18 cellular contexts compared by ENCODE assay signal in genomic region chr1:229097356-229097755, GRCh38.
A peak's percentile ranks its signal among the peaks of the same experiment; 100 is the strongest.
DNase-seq lines count a peak whose midpoint lies in the region; ATAC-seq and TF ChIP-seq lines count a peak whose summit lies in the region.
"Had no signal": no experiment of that assay in that cellular context is flagged by ENCODE, and none has a peak within 500 bp of the region (broad histone marks: within the 10 kb centered on the region; RNA-seq: fewer than 3 reads in every experiment).

No MANE protein-coding gene starts in this region.

- H3K9me3 ChIP-seq in sigmoid colon, result no peaks in the 10 kb centered on the region

- TF ChIP-seq CTCF in sigmoid colon (IDR thresholded peaks at IDR 0.05), result no peak

- H3K27ac Mint-ChIP-seq in activated T-cell treated with anti-CD3 and anti-CD28 coated beads, Interleukin-2, amount 50 U/mL, for 72 hours, result no peak overlapping the region
- H3K27ac Mint-ChIP-seq: HFFc6 had no signal

- H3K27me3 ChIP-seq in sigmoid colon, result no peaks in the 10 kb centered on the region

- no peaks in the 10 kb centered on the region for H3K4me1 ChIP-seq in sigmoid colon

- no peaks in the 10 kb centered on the region for H3K9me3 Mint-ChIP-seq in activated T-cell treated with anti-CD3 and anti-CD28 coated beads, Interleukin-2, amount 50 U/mL, for 72 hours

- H3K36me3 Mint-ChIP-seq in activated T-cell treated with anti-CD3 and anti-CD28 coated beads, Interleukin-2, amount 50 U/mL, for 72 hours (ENCODE audit: insufficient read depth in 2 of 2), result no peaks in the 10 kb centered on the region

- DNase-seq in Daoy (ENCODE audit: low read depth), result peak; percentile 45
- DNase-seq in amniotic epithelial cell (ENCODE audit: low read depth), result peak; percentile 54
- peak; percentile 22 for DNase-seq in left lobe of liver (ENCODE audit: low spot score)
- DNase-seq in sigmoid colon, result peak; percentile 43
- DNase-seq in activated T-cell treated with anti-CD3 and anti-CD28 coated beads, Interleukin-2, amount 50 U/mL, for 72 hours, result no peak
- DNase-seq in activated CD4-positive, CD25-positive, alpha-beta regulatory T cell treated with anti-CD3 and anti-CD28 coated beads, Interleukin-2, amount 50 U/mL, for 72 hours, result no peak
- DNase-seq: AML-193; CD4-positive, alpha-beta memory T cell; DMS153; DMS79; GF-D8; HFFc6; IMR-90 had no signal

- no peak overlapping the region for H3K27ac ChIP-seq in sigmoid colon
- H3K27ac ChIP-seq: 22Rv1, A549, C4-2B had no signal

- H3K36me3 ChIP-seq in sigmoid colon, result no peaks in the 10 kb centered on the region

- no peaks in the 10 kb centered on the region for H3K4me1 Mint-ChIP-seq in activated T-cell treated with anti-CD3 and anti-CD28 coated beads, Interleukin-2, amount 50 U/mL, for 72 hours (ENCODE audit: low read depth)

- TF ChIP-seq EP300 in sigmoid colon (IDR thresholded peaks at IDR 0.05), result no peak

- WGBS in sigmoid colon, 2 donors, result 90 to 93% methylated on average over 7 of the region's 7 CpGs

- TF ChIP-seq POLR2A in sigmoid colon (IDR thresholded peaks at IDR 0.05), result no peak

- no peaks in the 10 kb centered on the region for H3K27me3 Mint-ChIP-seq in activated T-cell treated with anti-CD3 and anti-CD28 coated beads, Interleukin-2, amount 50 U/mL, for 72 hours (ENCODE audit: low read depth)
- H3K27me3 Mint-ChIP-seq: CD4-positive, alpha-beta memory T cell had no signal

- intact Hi-C loops in sigmoid colon (cut with DNase I), result no loop called here

- no peak overlapping the region for H3K4me3 ChIP-seq in sigmoid colon
- H3K4me3 ChIP-seq: A549 had no signal

- ATAC-seq in left lobe of liver (no peak), HG02623 (IDR thresholded peaks at IDR 0.05; ENCODE audit: unreplicated experiment) (no peak)
- no peak for ATAC-seq in activated T-cell treated with anti-CD3 and anti-CD28 coated beads, Interleukin-2, amount 50 U/mL, for 72 hours (replicated peaks in 1 of 2)
- ATAC-seq: A549, HCT116 had no signal

- no peak overlapping the region for H3K4me3 Mint-ChIP-seq in activated T-cell treated with anti-CD3 and anti-CD28 coated beads, Interleukin-2, amount 50 U/mL, for 72 hours
- H3K4me3 Mint-ChIP-seq: HFFc6 had no signal

Comparison
In these comparisons a context has a peak if more than half of its experiments do, and no peak if none do; other contexts are left out.
1. DNase-seq: peak in Daoy (single experiment), amniotic epithelial cell (single experiment), left lobe of liver (single experiment) and sigmoid colon (single experiment); none in activated T-cell treated with anti-CD3 and anti-CD28 coated beads, Interleukin-2, amount 50 U/mL, for 72 hours (0 of 2) and activated CD4-positive, CD25-positive, alpha-beta regulatory T cell treated with anti-CD3 and anti-CD28 coated beads, Interleukin-2, amount 50 U/mL, for 72 hours (single experiment).